Comparison of ENCODE assay signal across 15 cellular contexts in the genomic region with DNA sequence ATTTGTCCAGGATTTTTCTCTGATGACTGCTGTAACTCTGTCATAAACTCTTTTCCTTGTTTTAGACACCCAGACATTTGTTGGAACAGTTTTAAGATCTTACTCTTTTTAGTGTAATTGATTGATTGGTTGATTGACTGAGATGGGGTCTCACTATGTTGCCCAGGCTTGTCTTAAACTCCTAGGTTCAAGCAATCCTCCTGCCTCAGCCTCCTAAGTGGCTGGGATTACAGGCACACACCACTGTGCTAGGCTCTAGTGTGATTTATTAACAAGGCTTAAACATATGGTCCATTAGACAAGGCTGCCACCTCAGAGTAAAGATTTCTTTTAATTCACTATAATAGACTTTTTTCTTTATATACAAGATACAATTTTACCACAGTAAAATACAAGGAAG.
"Had no signal": no experiment of that assay in that cellular context is flagged by ENCODE, and none has a peak within 500 bp of the region (broad histone marks: within the 10 kb centered on the region; RNA-seq: fewer than 3 reads in every experiment).

No MANE protein-coding gene starts in this region.

- H3K9me3 ChIP-seq: ascending aorta, tibial artery, vagina had no signal

- H3K4me3 Mint-ChIP-seq: activated CD4-positive, alpha-beta memory T cell treated with anti-CD3 and anti-CD28 coated beads, Interleukin-2, amount 10 ng/mL, durations not matched to agents 7 days and 5 days had no signal

- H3K9ac ChIP-seq: neural progenitor cell, parathyroid adenoma had no signal

- H3K79me2 ChIP-seq: parathyroid adenoma had no signal

- H2AFZ ChIP-seq: neural progenitor cell had no signal

- H3K36me3 ChIP-seq: ascending aorta, cardiac muscle cell, neural progenitor cell, tibial artery, vagina had no signal

- H3K9me3 Mint-ChIP-seq: activated CD4-positive, alpha-beta memory T cell treated with anti-CD3 and anti-CD28 coated beads, Interleukin-2, amount 10 ng/mL, durations not matched to agents 7 days and 5 days; neural progenitor cell; T-helper 2 cell treated with Interferon-gamma antibody and Interleukin-4, amounts not matched to agents 5 μg/mL and 100 μg/mL, for 36 hours had no signal

- H3K4me1 ChIP-seq: parathyroid adenoma had no signal

- H3K36me3 Mint-ChIP-seq: neural progenitor cell had no signal

- H3K27me3 ChIP-seq: ascending aorta, cardiac muscle cell, neural progenitor cell, tibial artery, vagina had no signal

- DNase-seq: activated CD4-positive, alpha-beta memory T cell treated with anti-CD3 and anti-CD28 coated beads, Interleukin-2, amount 10 ng/mL, durations not matched to agents 7 days and 5 days; activated CD4-positive, alpha-beta T cell treated with anti-CD3 and anti-CD28 coated beads for 36 hours; activated gamma-delta T cell treated with Interleukin-2 at 50 U/mL for 16 hours; activated T-cell treated with anti-CD3 and anti-CD28 coated beads, Interleukin-2, amount 50 U/mL, for 48 hours; effector CD4-positive, alpha-beta T cell; mammary epithelial cell; retina; tibial artery had no signal

- H3K27ac Mint-ChIP-seq: activated CD4-positive, alpha-beta memory T cell treated with anti-CD3 and anti-CD28 coated beads, Interleukin-2, amount 10 ng/mL, durations not matched to agents 7 days and 5 days; activated CD4-positive, alpha-beta T cell treated with anti-CD3 and anti-CD28 coated beads for 36 hours; neural progenitor cell; T-helper 2 cell treated with Interferon-gamma antibody and Interleukin-4, amounts not matched to agents 5 μg/mL and 100 μg/mL, for 36 hours had no signal

- H3K27me3 Mint-ChIP-seq: activated CD4-positive, alpha-beta T cell treated with anti-CD3 and anti-CD28 coated beads for 36 hours had no signal

- H3K4me3 ChIP-seq: smooth muscle cell, vagina had no signal

- H3K27ac ChIP-seq: neural progenitor cell, parathyroid adenoma, vagina had no signal

- ATAC-seq: activated CD4-positive, alpha-beta T cell treated with anti-CD3 and anti-CD28 coated beads for 36 hours had no signal
